1 cellular context compared by ENCODE assay signal in genomic region chr14:35927727-35928126, GRCh38.
TF ChIP-seq lines count a peak whose summit lies in the region.

No MANE protein-coding gene starts in this region.

TF ChIP-seq in HepG2, 621 proteins besides CTCF, POLR2A, EP300 and RAD21 (continued from another document):
- TF ChIP-seq BRF2 (CRISPR knock-in tag; IDR thresholded peaks at IDR 0.05) (no peak), ZNF501 (CRISPR knock-in tag; IDR thresholded peaks at IDR 0.05) (no peak), CREB1 (IDR thresholded peaks at IDR 0.05) (no peak), CREB1 (CRISPR knock-in tag; IDR thresholded peaks at IDR 0.05) (no peak), POGZ (CRISPR knock-in tag; IDR thresholded peaks at IDR 0.05) (no peak), ZNF343 (CRISPR knock-in tag; IDR thresholded peaks at IDR 0.05) (no peak), PITX1 (CRISPR knock-in tag; IDR thresholded peaks at IDR 0.05) (no peak), ZNF331 (CRISPR knock-in tag; IDR thresholded peaks at IDR 0.05) (no peak), ZNF484 (CRISPR knock-in tag; IDR thresholded peaks at IDR 0.05; ENCODE audit: borderline replicate concordance, low read depth) (no peak), FOXP1 (IDR thresholded peaks at IDR 0.05) (no peak), FOXP1 (CRISPR knock-in tag; IDR thresholded peaks at IDR 0.05) (no peak)
